9 cellular contexts compared by ENCODE assay signal in the genomic region with DNA sequence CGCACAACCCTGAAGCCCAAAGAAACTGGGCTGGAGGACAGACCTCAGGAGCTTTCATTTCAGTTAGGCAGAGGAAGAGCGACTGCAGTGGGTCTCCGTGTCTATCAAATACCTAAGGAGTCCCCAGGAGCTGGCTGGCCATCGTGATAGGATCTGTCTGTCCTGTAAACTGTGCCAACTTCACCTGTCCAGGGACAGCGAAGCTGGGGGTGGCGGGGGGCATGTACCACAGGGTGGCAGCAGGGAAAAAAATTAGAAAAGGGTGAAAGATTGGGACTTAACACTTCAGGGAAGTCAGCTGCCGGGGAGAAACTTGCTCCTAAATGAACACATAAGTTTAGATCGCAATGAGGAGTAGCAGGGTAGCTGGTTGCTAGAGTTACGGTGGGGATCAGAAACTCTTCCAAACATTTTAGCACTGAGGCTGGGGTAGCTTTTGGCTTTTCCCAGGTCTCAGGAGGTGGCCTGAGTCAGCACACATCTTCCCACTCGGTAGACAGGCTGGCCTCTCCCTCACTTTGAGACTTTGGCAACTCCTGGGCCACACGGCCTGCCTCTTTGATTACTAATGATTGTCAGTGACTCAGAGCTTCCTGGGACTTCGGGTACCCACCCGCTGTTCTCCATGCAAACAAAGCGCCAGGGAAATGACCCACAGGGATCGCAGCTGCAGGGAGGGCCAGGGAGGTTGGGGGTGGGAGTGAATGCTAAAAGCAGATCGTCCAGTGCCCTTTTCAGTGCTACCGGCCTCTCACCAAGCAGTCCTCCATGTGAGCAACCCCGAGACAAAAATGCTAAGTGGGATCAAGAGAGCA. TPM values are rescaled to one million over a fixed set of nuclear protein-coding genes. Genes with fewer than 3 reads are reported as not detected.
DNase-seq lines count a peak whose midpoint lies in the region; ATAC-seq and TF ChIP-seq lines count a peak whose summit lies in the region.
"Had no signal": no experiment of that assay in that cellular context is flagged by ENCODE, and none has a peak within 500 bp of the region (broad histone marks: within the 10 kb centered on the region; RNA-seq: fewer than 3 reads in every experiment).

No MANE protein-coding gene starts in this region.

- peak in 1 of 2 donors; percentile 16 for TF ChIP-seq POLR2A in vagina (IDR thresholded peaks at IDR 0.05)

- H3K27ac Mint-ChIP-seq in activated T-helper 1 cell treated with anti-CD3 and anti-CD28 coated beads, Interleukin-12 subunit alpha, Interleukin-12 subunit beta, Interleukin-2, Interleukin-4 antibody, amounts not matched to agents 30 ng/mL and 10 ng/mL and 1 ng/mL, durations not matched to agents 14 hours and 24 hours and 36 hours = peak overlapping the region; percentile 99

- no peak for TF ChIP-seq CTCF in foreskin keratinocyte (conservative IDR thresholded peaks at IDR 0.05)
- no peak for TF ChIP-seq CTCF in vagina (IDR thresholded peaks at IDR 0.05)

- peak overlapping the region; percentile 67 for H3K4me3 ChIP-seq in neuron (ENCODE audit: low read length)
- H3K4me3 ChIP-seq in vagina = peak overlapping the region; percentile 56 to 76

- peak; percentile 62 for ATAC-seq in foreskin keratinocyte
- no peak for ATAC-seq in HG02885 (IDR thresholded peaks at IDR 0.05; ENCODE audit: poor library complexity, unreplicated experiment)

- H3K36me3 ChIP-seq in ES-I3 (ENCODE audit: insufficient read depth, low read length) (0 out of 2 replicates have a peak, but pooled peaks cover 2% of the 10 kb centered on the region), neuron (ENCODE audit: insufficient read depth, low read length) (peaks cover 6% of the 10 kb centered on the region), vagina (peaks cover 0 to 27% of the 10 kb centered on the region in 2 donors)

- H3K27me3 ChIP-seq in foreskin keratinocyte (no peaks in the 10 kb centered on the region), neuron (ENCODE audit: insufficient read depth, low read length) (no peaks in the 10 kb centered on the region), vagina (no peaks in the 10 kb centered on the region)

- no peaks in the 10 kb centered on the region for H3K9me3 Mint-ChIP-seq in activated T-helper 1 cell treated with anti-CD3 and anti-CD28 coated beads, Interleukin-12 subunit alpha, Interleukin-12 subunit beta, Interleukin-2, Interleukin-4 antibody, amounts not matched to agents 30 ng/mL and 10 ng/mL and 1 ng/mL, durations not matched to agents 14 hours and 24 hours and 36 hours

- H3K9me3 ChIP-seq in ES-I3 (ENCODE audit: control insufficient read depth, insufficient read depth, low read length) (no peaks in the 10 kb centered on the region), neuron (ENCODE audit: low read length) (no peaks in the 10 kb centered on the region), vagina (no peaks in the 10 kb centered on the region)

- peaks cover 62% of the 10 kb centered on the region for H3K4me1 Mint-ChIP-seq in activated T-helper 1 cell treated with anti-CD3 and anti-CD28 coated beads, Interleukin-12 subunit alpha, Interleukin-12 subunit beta, Interleukin-2, Interleukin-4 antibody, amounts not matched to agents 30 ng/mL and 10 ng/mL and 1 ng/mL, durations not matched to agents 14 hours and 24 hours and 36 hours (ENCODE audit: low read depth)

- peak overlapping the region; percentile 98 for H3K4me3 Mint-ChIP-seq in activated T-helper 1 cell treated with anti-CD3 and anti-CD28 coated beads, Interleukin-12 subunit alpha, Interleukin-12 subunit beta, Interleukin-2, Interleukin-4 antibody, amounts not matched to agents 30 ng/mL and 10 ng/mL and 1 ng/mL, durations not matched to agents 14 hours and 24 hours and 36 hours

- H3K27ac ChIP-seq in foreskin keratinocyte = peak overlapping the region; percentile 55
- peak overlapping the region; percentile 94 for H3K27ac ChIP-seq in vagina

- DNase-seq in NCI-H1105 (lab: John Stamatoyannopoulos, UW) (peak; percentile 5), foreskin keratinocyte (peak; percentile 78 to 86), vagina (ENCODE audit: extremely low spot score in 2 of 2) (peak in 1 of 2 donors; percentile 96), RPMI8226 (no peak)
- no peak for DNase-seq in activated T-helper 1 cell treated with anti-CD3 and anti-CD28 coated beads, Interleukin-12 subunit alpha, Interleukin-12 subunit beta, Interleukin-2, Interleukin-4 antibody, amounts not matched to agents 30 ng/mL and 10 ng/mL and 1 ng/mL, durations not matched to agents 14 hours and 24 hours and 36 hours (ENCODE audit: low spot score)

- intact Hi-C loops in activated T-helper 1 cell treated with anti-CD3 and anti-CD28 coated beads, Interleukin-12 subunit alpha, Interleukin-12 subunit beta, Interleukin-2, Interleukin-4 antibody, amounts not matched to agents 30 ng/mL and 10 ng/mL and 1 ng/mL, durations not matched to agents 14 hours and 24 hours and 36 hours (cut with micrococcal nuclease) = loop anchor here (1.0 to 10.0 kb wide), 4 partner anchors 8 to 868 kb away; partner anchors contain the start of genes OSM and THOC5
- intact Hi-C loops in vagina (cut with DNase I) = no loop called here

- H2AFZ ChIP-seq in neuron (ENCODE audit: low read depth, low read length) = peak overlapping the region; percentile 21

- H3K36me3 Mint-ChIP-seq in activated T-helper 1 cell treated with anti-CD3 and anti-CD28 coated beads, Interleukin-12 subunit alpha, Interleukin-12 subunit beta, Interleukin-2, Interleukin-4 antibody, amounts not matched to agents 30 ng/mL and 10 ng/mL and 1 ng/mL, durations not matched to agents 14 hours and 24 hours and 36 hours (ENCODE audit: low read depth) = peaks cover 42% of the 10 kb centered on the region

- H3K27me3 Mint-ChIP-seq in activated T-helper 1 cell treated with anti-CD3 and anti-CD28 coated beads, Interleukin-12 subunit alpha, Interleukin-12 subunit beta, Interleukin-2, Interleukin-4 antibody, amounts not matched to agents 30 ng/mL and 10 ng/mL and 1 ng/mL, durations not matched to agents 14 hours and 24 hours and 36 hours (ENCODE audit: insufficient read depth) = no peaks in the 10 kb centered on the region

- peaks cover 13% of the 10 kb centered on the region for H3K4me1 ChIP-seq in ES-I3 (ENCODE audit: insufficient read depth, low read length)
- H3K4me1 ChIP-seq in foreskin keratinocyte = peaks cover 31% of the 10 kb centered on the region
- peaks cover 29% of the 10 kb centered on the region for H3K4me1 ChIP-seq in neuron (ENCODE audit: insufficient read depth, low read length)
- H3K4me1 ChIP-seq in vagina = peaks cover 42% of the 10 kb centered on the region

- H3K9ac ChIP-seq in ES-I3 (ENCODE audit: low read depth, low read length) = peak overlapping the region; percentile 57

RNA-seq across cellular contexts. Expression of gene MTFP1, which starts 2.9 kb away (rescaled TPM):
- total RNA-seq in activated T-helper 1 cell treated with anti-CD3 and anti-CD28 coated beads, Interleukin-12 subunit alpha, Interleukin-12 subunit beta, Interleukin-2, Interleukin-4 antibody, amounts not matched to agents 30 ng/mL and 10 ng/mL and 1 ng/mL, durations not matched to agents 14 hours and 24 hours and 36 hours = 72.0 and 72.9 TPM in 2 replicates
- total RNA-seq in foreskin keratinocyte = 50.7 and 66.0 TPM in 2 replicates
- polyA plus RNA-seq in foreskin keratinocyte = 74.0 and 90.2 TPM in 2 replicates
- total RNA-seq in vagina = 21.1 TPM

RNA-seq across cellular contexts. Expression of gene SEC14L2, which starts 25.9 kb away (rescaled TPM):
- 25.6 and 27.0 TPM in 2 replicates for total RNA-seq in activated T-helper 1 cell treated with anti-CD3 and anti-CD28 coated beads, Interleukin-12 subunit alpha, Interleukin-12 subunit beta, Interleukin-2, Interleukin-4 antibody, amounts not matched to agents 30 ng/mL and 10 ng/mL and 1 ng/mL, durations not matched to agents 14 hours and 24 hours and 36 hours
- total RNA-seq in foreskin keratinocyte (31.7 and 43.0 TPM in 2 replicates), vagina (20.6 TPM)
- polyA plus RNA-seq in foreskin keratinocyte = 28.3 and 35.2 TPM in 2 replicates

RNA-seq across cellular contexts. Expression of gene RNF215, which starts 35.5 kb away (rescaled TPM):
- total RNA-seq in activated T-helper 1 cell treated with anti-CD3 and anti-CD28 coated beads, Interleukin-12 subunit alpha, Interleukin-12 subunit beta, Interleukin-2, Interleukin-4 antibody, amounts not matched to agents 30 ng/mL and 10 ng/mL and 1 ng/mL, durations not matched to agents 14 hours and 24 hours and 36 hours = 10.3 and 13.2 TPM in 2 replicates
- total RNA-seq in foreskin keratinocyte (9.2 and 12.0 TPM in 2 replicates), vagina (17.4 TPM)
- 8.2 and 9.4 TPM in 2 replicates for polyA plus RNA-seq in foreskin keratinocyte

RNA-seq across cellular contexts. Expression of gene SEC14L3, which starts 49.1 kb away (rescaled TPM):
- not detected in 2 replicates for total RNA-seq in activated T-helper 1 cell treated with anti-CD3 and anti-CD28 coated beads, Interleukin-12 subunit alpha, Interleukin-12 subunit beta, Interleukin-2, Interleukin-4 antibody, amounts not matched to agents 30 ng/mL and 10 ng/mL and 1 ng/mL, durations not matched to agents 14 hours and 24 hours and 36 hours
- not detected in 2 replicates for total RNA-seq in foreskin keratinocyte
- not detected in 2 replicates for polyA plus RNA-seq in foreskin keratinocyte
- total RNA-seq in vagina = not detected
- total RNA-seq: frontal cortex had no signal

Comparison
In these comparisons a context has a peak if more than half of its experiments do, and no peak if none do; other contexts are left out.
1. DNase-seq: peak in NCI-H1105 (single experiment) and foreskin keratinocyte (2 of 2); none in activated T-helper 1 cell treated with anti-CD3 and anti-CD28 coated beads, Interleukin-12 subunit alpha, Interleukin-12 subunit beta, Interleukin-2, Interleukin-4 antibody, amounts not matched to agents 30 ng/mL and 10 ng/mL and 1 ng/mL, durations not matched to agents 14 hours and 24 hours and 36 hours (single experiment) and RPMI8226 (single experiment).